In genomic region chr12:17333287-17333686, GRCh38 we compare ENCODE assay signal across 19 cellular contexts.
"Had no signal": no experiment of that assay in that cellular context is flagged by ENCODE, and none has a peak within 500 bp of the region (broad histone marks: within the 10 kb centered on the region; RNA-seq: fewer than 3 reads in every experiment).

No MANE protein-coding gene starts in this region.

- H3K27ac ChIP-seq: body of pancreas, epithelial cell of prostate, left ventricle myocardium inferior, parathyroid adenoma, sigmoid colon, thoracic aorta, upper lobe of left lung had no signal

- H3K27me3 Mint-ChIP-seq: activated CD4-positive, alpha-beta T cell treated with anti-CD3 and anti-CD28 coated beads for 36 hours; activated naive CD8-positive, alpha-beta T cell treated with anti-CD3 and anti-CD28 coated beads, Interleukin-2, amount 10 ng/mL, durations not matched to agents 7 days and 5 days had no signal

- H3K27me3 ChIP-seq: body of pancreas, sigmoid colon, upper lobe of left lung had no signal

- H3K4me3 ChIP-seq: body of pancreas, left ventricle myocardium inferior, sigmoid colon, thoracic aorta, upper lobe of left lung had no signal

- H3K27ac Mint-ChIP-seq: activated CD4-positive, alpha-beta T cell treated with anti-CD3 and anti-CD28 coated beads for 36 hours; activated naive CD8-positive, alpha-beta T cell treated with anti-CD3 and anti-CD28 coated beads, Interleukin-2, amount 10 ng/mL, durations not matched to agents 7 days and 5 days; nephron; stimulated activated effector memory CD8-positive, alpha-beta T cell treated with anti-CD3 and anti-CD28 coated beads, Interleukin-12 subunit alpha, Interleukin-12 subunit beta, amount 100 ng/mL, for 72 hours had no signal

- H3K9me3 Mint-ChIP-seq: nephron had no signal

- FAIRE-seq: kidney had no signal

- H2AFZ ChIP-seq: parathyroid adenoma had no signal

- DNase-seq: activated CD4-positive, alpha-beta T cell treated with anti-CD3 and anti-CD28 coated beads for 36 hours; activated CD4-positive, alpha-beta T cell treated with anti-CD3 and anti-CD28 coated beads, Interleukin-2, amount 50 U/mL, for 48 hours; activated naive CD8-positive, alpha-beta T cell treated with anti-CD3 and anti-CD28 coated beads, Interleukin-2, amount 10 ng/mL, durations not matched to agents 7 days and 5 days; activated T-cell treated with anti-CD3 and anti-CD28 coated beads for 4 hours; amygdala; body of pancreas; foreskin melanocyte; kidney; left ventricle myocardium inferior; mammary epithelial cell; midbrain; sigmoid colon; stimulated activated CD4-positive, alpha-beta T cell treated with anti-CD3 and anti-CD28 coated beads, Interleukin-4, amount 100 ng/mL, for 24 hours; upper lobe of left lung had no signal

- H3K4me3 Mint-ChIP-seq: activated CD4-positive, alpha-beta T cell treated with anti-CD3 and anti-CD28 coated beads for 36 hours; activated naive CD8-positive, alpha-beta T cell treated with anti-CD3 and anti-CD28 coated beads, Interleukin-2, amount 10 ng/mL, durations not matched to agents 7 days and 5 days; nephron; stimulated activated effector memory CD8-positive, alpha-beta T cell treated with anti-CD3 and anti-CD28 coated beads, Interleukin-12 subunit alpha, Interleukin-12 subunit beta, amount 100 ng/mL, for 72 hours had no signal

- H3K4me1 Mint-ChIP-seq: activated CD4-positive, alpha-beta T cell treated with anti-CD3 and anti-CD28 coated beads for 36 hours; activated naive CD8-positive, alpha-beta T cell treated with anti-CD3 and anti-CD28 coated beads, Interleukin-2, amount 10 ng/mL, durations not matched to agents 7 days and 5 days; nephron; stimulated activated effector memory CD8-positive, alpha-beta T cell treated with anti-CD3 and anti-CD28 coated beads, Interleukin-12 subunit alpha, Interleukin-12 subunit beta, amount 100 ng/mL, for 72 hours had no signal

- H3K4me1 ChIP-seq: body of pancreas, left ventricle myocardium inferior, parathyroid adenoma, sigmoid colon, upper lobe of left lung had no signal

- H3K9me3 ChIP-seq: body of pancreas, sigmoid colon, thoracic aorta, upper lobe of left lung had no signal

- H3K36me3 ChIP-seq: left ventricle myocardium inferior, sigmoid colon, thoracic aorta, upper lobe of left lung had no signal

- H3K79me2 ChIP-seq: parathyroid adenoma had no signal

- H3K36me3 Mint-ChIP-seq: activated naive CD8-positive, alpha-beta T cell treated with anti-CD3 and anti-CD28 coated beads, Interleukin-2, amount 10 ng/mL, durations not matched to agents 7 days and 5 days; stimulated activated effector memory CD8-positive, alpha-beta T cell treated with anti-CD3 and anti-CD28 coated beads, Interleukin-12 subunit alpha, Interleukin-12 subunit beta, amount 100 ng/mL, for 72 hours had no signal
